Comparison of ENCODE assay signal across 17 cellular contexts in genomic region chr22:26986884-26987283, GRCh38.
"Had no signal": no experiment of that assay in that cellular context is flagged by ENCODE, and none has a peak within 500 bp of the region (broad histone marks: within the 10 kb centered on the region; RNA-seq: fewer than 3 reads in every experiment).

No MANE protein-coding gene starts in this region.

- H3K4me1 ChIP-seq: adrenal gland, pancreas, upper lobe of right lung had no signal

- ATAC-seq: activated CD8-positive, alpha-beta T cell treated with anti-CD3 and anti-CD28 coated beads for 36 hours; activated T-cell treated with anti-CD3 and anti-CD28 coated beads, Interleukin-2, amount 50 U/mL, for 4 hours; pancreas; stimulated activated naive CD8-positive, alpha-beta T cell treated with anti-CD3 and anti-CD28 coated beads, Interleukin-15, amount 100 ng/mL, for 72 hours; upper lobe of right lung had no signal

- H3K4me3 ChIP-seq: adrenal gland, cardiac muscle cell, dorsolateral prefrontal cortex, pancreas, sigmoid colon, testis, upper lobe of right lung had no signal

- DNase-seq: activated B cell treated with CpG ODN at 0.5 μM for 24 hours; activated CD4-positive, alpha-beta T cell treated with anti-CD3 and anti-CD28 coated beads for 48 hours; activated CD8-positive, alpha-beta T cell treated with anti-CD3 and anti-CD28 coated beads for 36 hours; activated effector memory CD4-positive, alpha-beta T cell treated with Interleukin-2 at 50 U/mL for 16 hours; activated T-cell treated with anti-CD3 and anti-CD28 coated beads, Interleukin-2, amount 50 U/mL, for 4 hours; adrenal gland; dorsolateral prefrontal cortex; pancreas; sigmoid colon; stimulated activated CD4-positive, alpha-beta T cell treated with anti-CD3 and anti-CD28 coated beads, Interleukin-1b, Interleukin-23, amount 100 ng/mL, for 48 hours; stimulated activated naive CD8-positive, alpha-beta T cell treated with anti-CD3 and anti-CD28 coated beads, Interleukin-15, amount 100 ng/mL, for 72 hours; T-helper 2 cell; testis; upper lobe of right lung had no signal

- H3K27me3 ChIP-seq: adrenal gland, pancreas, sigmoid colon, testis, upper lobe of right lung had no signal

- H3K27ac ChIP-seq: adrenal gland, cardiac muscle cell, dorsolateral prefrontal cortex, pancreas, sigmoid colon, testis, upper lobe of right lung had no signal

- H3K36me3 ChIP-seq: adrenal gland, cardiac muscle cell, pancreas, sigmoid colon, upper lobe of right lung had no signal

- FAIRE-seq: endometrium, pancreas, TTC549 had no signal

- H3K9me3 ChIP-seq: adrenal gland, pancreas, sigmoid colon, testis, upper lobe of right lung had no signal
